ENCODE assay signal across 12 cellular contexts in the genomic region with DNA sequence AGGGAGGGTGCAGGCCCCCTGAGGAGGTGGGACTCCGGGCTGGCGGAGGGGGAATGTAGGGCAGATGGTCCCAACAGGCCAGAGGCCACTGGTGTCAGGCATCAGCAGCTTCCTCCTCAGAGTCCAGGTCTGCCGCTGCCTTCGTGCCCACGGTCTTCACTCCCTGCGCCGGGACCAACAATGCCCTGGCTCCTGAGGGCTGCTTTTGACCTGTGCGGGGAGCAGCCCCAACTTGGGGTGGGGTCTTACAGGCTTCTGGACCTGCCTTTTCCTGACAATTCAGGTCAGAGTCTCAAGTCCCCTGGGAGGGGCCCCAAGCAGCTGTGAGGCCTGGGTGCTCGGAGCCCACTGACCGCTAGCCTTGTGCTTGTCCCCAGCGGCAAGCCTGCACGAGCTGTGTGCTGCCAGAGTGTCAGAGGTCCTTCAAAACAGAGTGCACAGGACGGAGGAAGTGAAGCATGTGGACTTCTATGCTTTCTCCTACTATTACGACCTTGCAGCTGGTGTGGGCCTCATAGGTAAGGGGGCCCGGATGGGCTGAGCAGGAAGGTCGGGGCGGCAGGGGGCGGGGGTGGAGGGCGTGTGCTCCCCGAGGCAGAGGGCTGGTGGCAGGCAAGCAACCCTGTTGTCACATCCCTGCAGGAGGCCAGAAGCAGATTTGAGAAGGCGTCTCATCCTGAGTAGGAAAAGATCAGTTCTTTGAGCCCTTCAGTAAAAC. TPM values are rescaled to one million over a fixed set of nuclear protein-coding genes. Genes with fewer than 3 reads are reported as not detected.
DNase-seq lines count a peak whose midpoint lies in the region; ATAC-seq and TF ChIP-seq lines count a peak whose summit lies in the region.
"Had no signal": no experiment of that assay in that cellular context is flagged by ENCODE, and none has a peak within 500 bp of the region (broad histone marks: within the 10 kb centered on the region; RNA-seq: fewer than 3 reads in every experiment).

No MANE protein-coding gene starts in this region.

- TF ChIP-seq CTCF in WTC11 (IDR thresholded peaks at IDR 0.05) = no peak
- TF ChIP-seq CTCF in smooth muscle cell (IDR thresholded peaks at IDR 0.05; ENCODE audit: borderline replicate concordance, insufficient read depth, poor library complexity, severe bottlenecking) = no peak

- H3K4me3 Mint-ChIP-seq in activated CD8-positive, alpha-beta memory T cell treated with anti-CD3 and anti-CD28 coated beads, Interleukin-2, amount 10 ng/mL, durations not matched to agents 7 days and 5 days = no peak overlapping the region
- H3K4me3 Mint-ChIP-seq in WTC11 = no peak overlapping the region

- peak overlapping the region; percentile 63 for H3K27ac ChIP-seq in smooth muscle cell (ENCODE audit: low read depth)

- no peaks in the 10 kb centered on the region for H3K36me3 ChIP-seq in smooth muscle cell (ENCODE audit: low read depth)

- H2AFZ ChIP-seq in smooth muscle cell (ENCODE audit: low read depth) = no peak overlapping the region

- POLR2A ChIA-PET in WTC11 (lab: Charles Lee) = interaction anchor here (1.4 kb wide), 1 partner anchor 25 kb away, joined by 3 read pairs; a partner anchor contains a TSS

- no peaks in the 10 kb centered on the region for H3K36me3 Mint-ChIP-seq in activated CD8-positive, alpha-beta memory T cell treated with anti-CD3 and anti-CD28 coated beads, Interleukin-2, amount 10 ng/mL, durations not matched to agents 7 days and 5 days
- H3K36me3 Mint-ChIP-seq in WTC11 = no peaks in the 10 kb centered on the region

- H3K4me1 Mint-ChIP-seq in activated CD8-positive, alpha-beta memory T cell treated with anti-CD3 and anti-CD28 coated beads, Interleukin-2, amount 10 ng/mL, durations not matched to agents 7 days and 5 days = peaks cover 16% of the 10 kb centered on the region
- H3K4me1 Mint-ChIP-seq in WTC11 = peaks cover 3% of the 10 kb centered on the region; the same call in 1 of the 2 replicates
- H3K4me1 Mint-ChIP-seq: naive B cell had no signal

- no peak overlapping the region for H3K4me3 ChIP-seq in smooth muscle cell

- no peak for ATAC-seq in activated CD8-positive, alpha-beta memory T cell treated with anti-CD3 and anti-CD28 coated beads, Interleukin-2, amount 10 ng/mL, durations not matched to agents 7 days and 5 days
- ATAC-seq in WTC11 (no peak; the same call in none of the 2 replicates), left ventricle myocardium superior (no peak), GM21723 (IDR thresholded peaks at IDR 0.05; ENCODE audit: unreplicated experiment) (no peak)

- H3K27me3 ChIP-seq in smooth muscle cell (ENCODE audit: low read depth) = no peaks in the 10 kb centered on the region

- no peaks in the 10 kb centered on the region for H3K79me2 ChIP-seq in smooth muscle cell (ENCODE audit: low read depth)

- peaks cover 18% of the 10 kb centered on the region for H3K4me1 ChIP-seq in smooth muscle cell (ENCODE audit: low read depth)

- no peak for DNase-seq in activated CD8-positive, alpha-beta memory T cell treated with anti-CD3 and anti-CD28 coated beads, Interleukin-2, amount 10 ng/mL, durations not matched to agents 7 days and 5 days
- no peak for DNase-seq in activated CD8-positive, alpha-beta memory T cell treated with anti-CD3 and anti-CD28 coated beads, Interleukin-2, amount 50 U/mL, for 48 hours
- DNase-seq in WTC11 (ENCODE audit: low spot score) (no peak), left ventricle myocardium superior (peak; percentile 52), smooth muscle cell (lab: John Stamatoyannopoulos, UW; ENCODE audit: unreplicated experiment) (no peak), DMS153 (lab: John Stamatoyannopoulos, UW) (no peak)
- DNase-seq in stimulated activated CD4-positive, alpha-beta T cell treated with anti-CD3 and anti-CD28 coated beads, Interleukin-15, amount 100 ng/mL, for 24 hours = no peak
- DNase-seq: amygdala, naive B cell, NCI-H2029 treated with DMSO at 0.1 percent for 48 hours, T-helper 9 cell had no signal

- no peaks in the 10 kb centered on the region for H3F3A ChIP-seq in smooth muscle cell (ENCODE audit: low read depth)

- WGBS in smooth muscle cell (ENCODE audit: low lambda C conversion rate) = 83% methylated on average over 15 of the region's 21 CpGs

- no peaks in the 10 kb centered on the region for H3K9me3 Mint-ChIP-seq in activated CD8-positive, alpha-beta memory T cell treated with anti-CD3 and anti-CD28 coated beads, Interleukin-2, amount 10 ng/mL, durations not matched to agents 7 days and 5 days (ENCODE audit: low read depth)
- no peaks in the 10 kb centered on the region for H3K9me3 Mint-ChIP-seq in WTC11
- H3K9me3 Mint-ChIP-seq: naive B cell had no signal

- no peaks in the 10 kb centered on the region for H4K20me1 ChIP-seq in smooth muscle cell (ENCODE audit: low read depth)

- no peak overlapping the region for H3K4me2 ChIP-seq in smooth muscle cell

- H3K9me3 ChIP-seq in smooth muscle cell (replicated peaks; ENCODE audit: low read depth) = no peaks in the 10 kb centered on the region

- intact Hi-C loops in left ventricle myocardium superior (cut with micrococcal nuclease) = no loop called here

- no peak overlapping the region for H3K9ac ChIP-seq in smooth muscle cell (ENCODE audit: low read depth)

- CTCF ChIA-PET in activated CD8-positive, alpha-beta memory T cell treated with anti-CD3 and anti-CD28 coated beads, Interleukin-2, amount 10 ng/mL, durations not matched to agents 7 days and 5 days (lab: Charles Lee) = interaction anchor here (1.1 to 2.3 kb wide), 3 partner anchors 12 to 177 kb away, joined by 3 to 8 read pairs (median 4); no protein-coding TSS in a partner anchor
- CTCF ChIA-PET in WTC11 (lab: Charles Lee) = interaction anchor here (0.6 to 8.3 kb wide), 4 partner anchors 25 to 1284 kb away, joined by 3 to 48 read pairs (median 4); a partner anchor contains a TSS

- H3K27ac Mint-ChIP-seq in activated CD8-positive, alpha-beta memory T cell treated with anti-CD3 and anti-CD28 coated beads, Interleukin-2, amount 10 ng/mL, durations not matched to agents 7 days and 5 days = peak overlapping the region; percentile 78
- peak overlapping the region; percentile 63; the same call in 1 of the 2 replicates for H3K27ac Mint-ChIP-seq in WTC11

- no peaks in the 10 kb centered on the region for H3K27me3 Mint-ChIP-seq in activated CD8-positive, alpha-beta memory T cell treated with anti-CD3 and anti-CD28 coated beads, Interleukin-2, amount 10 ng/mL, durations not matched to agents 7 days and 5 days
- no peaks in the 10 kb centered on the region for H3K27me3 Mint-ChIP-seq in WTC11 (ENCODE audit: low read depth)
- H3K27me3 Mint-ChIP-seq: naive B cell had no signal

TF ChIP-seq in WTC11, 78 proteins besides CTCF, POLR2A, EP300 and RAD21 (continues in another document):
- TF ChIP-seq, protein P1, sequence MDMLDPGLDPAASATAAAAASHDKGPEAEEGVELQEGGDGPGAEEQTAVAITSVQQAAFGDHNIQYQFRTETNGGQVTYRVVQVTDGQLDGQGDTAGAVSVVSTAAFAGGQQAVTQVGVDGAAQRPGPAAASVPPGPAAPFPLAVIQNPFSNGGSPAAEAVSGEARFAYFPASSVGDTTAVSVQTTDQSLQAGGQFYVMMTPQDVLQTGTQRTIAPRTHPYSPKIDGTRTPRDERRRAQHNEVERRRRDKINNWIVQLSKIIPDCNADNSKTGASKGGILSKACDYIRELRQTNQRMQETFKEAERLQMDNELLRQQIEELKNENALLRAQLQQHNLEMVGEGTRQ (CRISPR knock-in tag; IDR thresholded peaks at IDR 0.05) = no peak
- TF ChIP-seq MXD4 (CRISPR knock-in tag; IDR thresholded peaks at IDR 0.05; ENCODE audit: borderline replicate concordance) (no peak), FOXJ3 (CRISPR knock-in tag; IDR thresholded peaks at IDR 0.05; ENCODE audit: borderline replicate concordance) (no peak)
- TF ChIP-seq, protein P2, sequence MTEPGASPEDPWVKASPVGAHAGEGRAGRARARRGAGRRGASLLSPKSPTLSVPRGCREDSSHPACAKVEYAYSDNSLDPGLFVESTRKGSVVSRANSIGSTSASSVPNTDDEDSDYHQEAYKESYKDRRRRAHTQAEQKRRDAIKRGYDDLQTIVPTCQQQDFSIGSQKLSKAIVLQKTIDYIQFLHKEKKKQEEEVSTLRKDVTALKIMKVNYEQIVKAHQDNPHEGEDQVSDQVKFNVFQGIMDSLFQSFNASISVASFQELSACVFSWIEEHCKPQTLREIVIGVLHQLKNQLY (CRISPR knock-in tag; IDR thresholded peaks at IDR 0.05) = no peak
- TF ChIP-seq, protein P3, sequence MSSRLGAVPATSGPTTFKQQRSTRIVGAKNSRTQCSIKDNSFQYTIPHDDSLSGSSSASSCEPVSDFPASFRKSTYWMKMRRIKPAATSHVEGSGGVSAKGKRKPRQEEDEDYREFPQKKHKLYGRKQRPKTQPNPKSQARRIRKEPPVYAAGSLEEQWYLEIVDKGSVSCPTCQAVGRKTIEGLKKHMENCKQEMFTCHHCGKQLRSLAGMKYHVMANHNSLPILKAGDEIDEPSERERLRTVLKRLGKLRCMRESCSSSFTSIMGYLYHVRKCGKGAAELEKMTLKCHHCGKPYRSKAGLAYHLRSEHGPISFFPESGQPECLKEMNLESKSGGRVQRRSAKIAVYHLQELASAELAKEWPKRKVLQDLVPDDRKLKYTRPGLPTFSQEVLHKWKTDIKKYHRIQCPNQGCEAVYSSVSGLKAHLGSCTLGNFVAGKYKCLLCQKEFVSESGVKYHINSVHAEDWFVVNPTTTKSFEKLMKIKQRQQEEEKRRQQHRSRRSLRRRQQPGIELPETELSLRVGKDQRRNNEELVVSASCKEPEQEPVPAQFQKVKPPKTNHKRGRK (CRISPR knock-in tag; IDR thresholded peaks at IDR 0.05; ENCODE audit: borderline replicate concordance) = no peak
- TF ChIP-seq, protein P4, sequence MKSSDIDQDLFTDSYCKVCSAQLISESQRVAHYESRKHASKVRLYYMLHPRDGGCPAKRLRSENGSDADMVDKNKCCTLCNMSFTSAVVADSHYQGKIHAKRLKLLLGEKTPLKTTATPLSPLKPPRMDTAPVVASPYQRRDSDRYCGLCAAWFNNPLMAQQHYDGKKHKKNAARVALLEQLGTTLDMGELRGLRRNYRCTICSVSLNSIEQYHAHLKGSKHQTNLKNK (CRISPR knock-in tag; IDR thresholded peaks at IDR 0.05) = no peak

RNA-seq across cellular contexts. Expression of a gene that starts 25.3 kb away (rescaled TPM):
- 10 to 100 TPM; 28.4 to 36.8 TPM for total RNA-seq in activated CD8-positive, alpha-beta memory T cell treated with anti-CD3 and anti-CD28 coated beads, Interleukin-2, amount 10 ng/mL, durations not matched to agents 7 days and 5 days
- 44.5 to 48.5 TPM (median 46.3 TPM) in 3 replicates for total RNA-seq in WTC11 (2021)
- total RNA-seq in left ventricle myocardium superior = 205 TPM
- total RNA-seq in smooth muscle cell = 31.8 and 44.4 TPM in 2 replicates
- polyA plus RNA-seq in smooth muscle cell = 39.4 and 43.3 TPM in 2 replicates

RNA-seq across cellular contexts. Expression of a gene that starts 27.1 kb away (rescaled TPM):
- total RNA-seq in activated CD8-positive, alpha-beta memory T cell treated with anti-CD3 and anti-CD28 coated beads, Interleukin-2, amount 10 ng/mL, durations not matched to agents 7 days and 5 days = 10 to 100 TPM; 37.6 to 42.0 TPM
- total RNA-seq in WTC11 (2021) (41.1 to 56.9 TPM (median 47.4 TPM) in 3 replicates), left ventricle myocardium superior (130 TPM), smooth muscle cell (12.6 and 30.1 TPM in 2 replicates)
- 19.9 and 34.0 TPM in 2 replicates for polyA plus RNA-seq in smooth muscle cell
